In genomic region chr18:1676387-1676786, GRCh38 we compare ENCODE assay signal across 21 cellular contexts.
DNase-seq lines count a peak whose midpoint lies in the region; ATAC-seq, FAIRE-seq and TF ChIP-seq lines count a peak whose summit lies in the region.
"Had no signal": no experiment of that assay in that cellular context is flagged by ENCODE, and none has a peak within 500 bp of the region (broad histone marks: within the 10 kb centered on the region; RNA-seq: fewer than 3 reads in every experiment).

No MANE protein-coding gene starts in this region.

- CTCF ChIA-PET in HepG2 (lab: Yijun Ruan, JAX; ENCODE audit: low intra/inter-chr PET ratio, low total read pairs): no interaction called here

- H4K20me1 ChIP-seq in HepG2 (ENCODE audit: insufficient read depth, low read length): no peaks in the 10 kb centered on the region
- no peaks in the 10 kb centered on the region for H4K20me1 ChIP-seq in neural progenitor cell (ENCODE audit: low read depth)

- H3K9me3 Mint-ChIP-seq in neural progenitor cell: peaks cover 2% of the 10 kb centered on the region

- no peaks in the 10 kb centered on the region for H3K4me1 ChIP-seq in HepG2 (ENCODE audit: insufficient read depth, low read length)
- no peaks in the 10 kb centered on the region for H3K4me1 ChIP-seq in right lobe of liver
- no peaks in the 10 kb centered on the region for H3K4me1 ChIP-seq in neural progenitor cell
- H3K4me1 ChIP-seq: HAP-1 had no signal

- WGBS in HepG2 (ENCODE audit: low lambda C conversion rate): 5% methylated on average over 3 of the region's 3 CpGs
- WGBS in right lobe of liver (ENCODE audit: insufficient coverage, low coverage, low lambda C conversion rate, missing lambda C conversion rate): 64% methylated on average over 3 of the region's 3 CpGs

- no peaks in the 10 kb centered on the region for H3K36me3 ChIP-seq in HepG2 (replicated peaks in 1 of 2; ENCODE audit: control insufficient read depth in 1 of 2, insufficient read depth in 2 of 2, low read length in 2 of 2)
- H3K36me3 ChIP-seq in right lobe of liver: no peaks in the 10 kb centered on the region
- H3K36me3 ChIP-seq in neural progenitor cell: no peaks in the 10 kb centered on the region
- H3K36me3 ChIP-seq: HAP-1 had no signal

- no peak overlapping the region for H2AFZ ChIP-seq in HepG2 (ENCODE audit: low read length)
- peak overlapping the region; percentile 4 for H2AFZ ChIP-seq in neural progenitor cell (replicated peaks)
- H2AFZ ChIP-seq: GM23248 had no signal

- no peak for TF ChIP-seq CTCF in HepG2 (CRISPR knock-in tag; IDR thresholded peaks at IDR 0.05)
- TF ChIP-seq CTCF in right lobe of liver (IDR thresholded peaks at IDR 0.05): no peak
- TF ChIP-seq CTCF in neural progenitor cell (IDR thresholded peaks at IDR 0.05): no peak
- TF ChIP-seq CTCF in dorsolateral prefrontal cortex (IDR thresholded peaks at IDR 0.05 in 54 of 56, conservative IDR thresholded peaks at IDR 0.05 in 2 of 56; ENCODE audit: low read depth in 1 of 56, partially characterized antibody in 56 of 56): no peak

- H3K27me3 ChIP-seq in HepG2 (ENCODE audit: control insufficient read depth in 1 of 2, insufficient read depth in 2 of 2, low read length in 2 of 2) (0 out of 5 replicates have a peak, but pooled peaks cover 0 to 1% of the 10 kb centered on the region in 2 experiments), right lobe of liver (no peaks in the 10 kb centered on the region), neural progenitor cell (no peaks in the 10 kb centered on the region), dorsolateral prefrontal cortex (no peaks in the 10 kb centered on the region)

- H3K9me3 ChIP-seq in HepG2 (ENCODE audit: low read length) (no peaks in the 10 kb centered on the region), right lobe of liver (no peaks in the 10 kb centered on the region), neural progenitor cell (ENCODE audit: low read depth) (peaks cover 8% of the 10 kb centered on the region)
- H3K9me3 ChIP-seq: HAP-1 had no signal

- no peaks in the 10 kb centered on the region for H3K4me1 Mint-ChIP-seq in neural progenitor cell
- H3K4me1 Mint-ChIP-seq: CD4-positive, alpha-beta memory T cell had no signal

- no peak for TF ChIP-seq RAD21 in HepG2 (CRISPR knock-in tag; IDR thresholded peaks at IDR 0.05)

- no peak overlapping the region for H3K4me3 Mint-ChIP-seq in neural progenitor cell
- H3K4me3 Mint-ChIP-seq: CD4-positive, alpha-beta memory T cell; HFFc6 had no signal

- H3K79me2 ChIP-seq in HepG2 (ENCODE audit: insufficient read depth, low read length) (no peaks in the 10 kb centered on the region), neural progenitor cell (ENCODE audit: low read depth) (no peaks in the 10 kb centered on the region)

- ATAC-seq in HepG2 (no peak), right lobe of liver (no peak), HG03139 (IDR thresholded peaks at IDR 0.05; ENCODE audit: unreplicated experiment) (no peak)
- ATAC-seq: GM12878 had no signal

- H3K27ac ChIP-seq in HepG2 (ENCODE audit: extremely low read length, insufficient read depth, low read length) (no peak overlapping the region), right lobe of liver (no peak overlapping the region), neural progenitor cell (no peak overlapping the region), dorsolateral prefrontal cortex (no peak overlapping the region)
- H3K27ac ChIP-seq: GM23248 had no signal

- H3K9ac ChIP-seq in HepG2 (ENCODE audit: insufficient read depth, low read depth, low read length) (no peak overlapping the region), neural progenitor cell (no peak overlapping the region)
- H3K9ac ChIP-seq: GM23248 had no signal

- intact Hi-C loops in HepG2 (cut with micrococcal nuclease; ENCODE audit: unreplicated experiment) (no loop called here), right lobe of liver (cut with DNase I) (no loop called here), dorsolateral prefrontal cortex (cut with DNase I) (no loop called here)

- H3K27ac Mint-ChIP-seq in neural progenitor cell: no peak overlapping the region
- H3K27ac Mint-ChIP-seq: CD4-positive, alpha-beta memory T cell; HFFc6 had no signal

- no peaks in the 10 kb centered on the region for H3K27me3 Mint-ChIP-seq in neural progenitor cell (ENCODE audit: insufficient read depth, low read depth)
- H3K27me3 Mint-ChIP-seq: CD4-positive, alpha-beta memory T cell had no signal

- no peak for FAIRE-seq in HepG2 (lab: Jason Lieb, UNC)
- FAIRE-seq: G401.6, GM12878, GM19239, H54 had no signal

- BruUV-seq in HepG2 (replicated peaks; lab: Mats Ljungman, UMichigan): no TSS peak

- H3K4me2 ChIP-seq in HepG2 (ENCODE audit: low read depth, low read length): no peak overlapping the region
- no peak overlapping the region for H3K4me2 ChIP-seq in neural progenitor cell

- no peaks in the 10 kb centered on the region for H3K36me3 Mint-ChIP-seq in neural progenitor cell
- H3K36me3 Mint-ChIP-seq: CD4-positive, alpha-beta memory T cell had no signal

- no peak for TF ChIP-seq EP300 in HepG2 (IDR thresholded peaks at IDR 0.05; ENCODE audit: low read depth in 2 of 2, low read length in 2 of 2)
- no peak for TF ChIP-seq EP300 in HepG2 (CRISPR knock-in tag; IDR thresholded peaks at IDR 0.05; ENCODE audit: borderline replicate concordance)

- POLR2A ChIA-PET in HepG2 (lab: Yijun Ruan, JAX): no interaction called here

- in situ Hi-C loops in HepG2 (cut with HindIII; ENCODE audit: extremely low pct_ligation_motif_present, low pct_unique_long_range_greater_than_20kb): no loop called here

- TF ChIP-seq POLR2A in HepG2 (IDR thresholded peaks at IDR 0.05; ENCODE audit: insufficient read depth in 1 of 2, low read depth in 2 of 2, low read length in 2 of 2) (no peak), right lobe of liver (IDR thresholded peaks at IDR 0.05) (no peak)

- no peak for DNase-seq in HepG2 (ENCODE audit: low spot score)
- DNase-seq in right lobe of liver: no peak
- peak; percentile 7 for DNase-seq in RPMI8226
- DNase-seq in neural progenitor cell (ENCODE audit: low spot score): no peak
- DNase-seq in dorsolateral prefrontal cortex: no peak
- DNase-seq in NCI-H1694 (lab: John Stamatoyannopoulos, UW): no peak
- DNase-seq: 8988T; C1 segment of cervical spinal cord; Calu3; CD4-positive, alpha-beta memory T cell; COR-L47; DMS53; DND-41; GM23248; HFFc6 had no signal

- no peaks in the 10 kb centered on the region for H3F3A ChIP-seq in neural progenitor cell (ENCODE audit: low read depth)

- H3K4me3 ChIP-seq in HepG2 (replicated peaks in 1 of 3; ENCODE audit: insufficient read depth in 1 of 3, low read depth in 2 of 3, low read length in 3 of 3) (no peak overlapping the region), right lobe of liver (no peak overlapping the region), neural progenitor cell (no peak overlapping the region), dorsolateral prefrontal cortex (no peak overlapping the region)
- H3K4me3 ChIP-seq: GM12878, GM23248, HAP-1 had no signal

TF ChIP-seq in HepG2, 621 proteins besides CTCF, POLR2A, EP300 and RAD21:
- TF ChIP-seq FOXA3 (CRISPR knock-in tag; IDR thresholded peaks at IDR 0.05) (no peak), ZBTB21 (CRISPR knock-in tag; IDR thresholded peaks at IDR 0.05) (no peak), ESRRA (CRISPR knock-in tag; IDR thresholded peaks at IDR 0.05; ENCODE audit: low read depth) (no peak), MTA3 (CRISPR knock-in tag; IDR thresholded peaks at IDR 0.05) (no peak), LBX2 (CRISPR knock-in tag; IDR thresholded peaks at IDR 0.05; ENCODE audit: borderline replicate concordance) (no peak), ZKSCAN8 (CRISPR knock-in tag; IDR thresholded peaks at IDR 0.05; ENCODE audit: borderline replicate concordance) (no peak), IRX3 (CRISPR knock-in tag; IDR thresholded peaks at IDR 0.05; ENCODE audit: borderline replicate concordance, low read depth) (no peak), MAFK (conservative IDR thresholded peaks at IDR 0.05 in 1 of 2, IDR thresholded peaks at IDR 0.05 in 1 of 2; ENCODE audit: low read length in 2 of 2) (peak; percentile 71 to 81), FLYWCH1 (CRISPR knock-in tag; IDR thresholded peaks at IDR 0.05) (no peak), BHLHE40 (IDR thresholded peaks at IDR 0.05; ENCODE audit: low read length) (no peak), MAFF (IDR thresholded peaks at IDR 0.05; ENCODE audit: low read depth, low read length) (peak; percentile 81), MLLT10 (CRISPR knock-in tag; IDR thresholded peaks at IDR 0.05) (no peak)
